In genomic region chr22:24474649-24475048, GRCh38 we compare ENCODE assay signal across 24 cellular contexts. TPM values are rescaled to one million over a fixed set of nuclear protein-coding genes. Genes with fewer than 3 reads are reported as not detected.
DNase-seq lines count a peak whose midpoint lies in the region; ATAC-seq and TF ChIP-seq lines count a peak whose summit lies in the region.
"Had no signal": no experiment of that assay in that cellular context is flagged by ENCODE, and none has a peak within 500 bp of the region (broad histone marks: within the 10 kb centered on the region; RNA-seq: fewer than 3 reads in every experiment).

No MANE protein-coding gene starts in this region.

- H3K27ac ChIP-seq in dorsolateral prefrontal cortex: peak overlapping the region in 3 of 59 donors; percentile 15 to 24 (median 23)
- no peak overlapping the region for H3K27ac ChIP-seq in neural progenitor cell
- H3K27ac ChIP-seq: colonic mucosa had no signal

- no peaks in the 10 kb centered on the region for H3K36me3 Mint-ChIP-seq in neural progenitor cell
- H3K36me3 Mint-ChIP-seq: CD4-positive, CD25-positive, alpha-beta regulatory T cell had no signal

- in situ Hi-C loops in astrocyte of the cerebellum (cut with HindIII; ENCODE audit: low sequenced_read_pairs): no loop called here

- peaks cover 5% of the 10 kb centered on the region for H3K27me3 Mint-ChIP-seq in neural progenitor cell (ENCODE audit: insufficient read depth, low read depth)

- H3K4me3 ChIP-seq in AG10803 (ENCODE audit: low read length) (no peak overlapping the region), astrocyte of the cerebellum (ENCODE audit: low read depth, low read length) (no peak overlapping the region), dorsolateral prefrontal cortex (no peak overlapping the region), neural progenitor cell (no peak overlapping the region)
- H3K4me3 ChIP-seq: colonic mucosa, HAP-1, heart left ventricle, left lung had no signal

- H3K9me3 ChIP-seq in neural progenitor cell (ENCODE audit: low read depth): no peaks in the 10 kb centered on the region
- H3K9me3 ChIP-seq: colonic mucosa, HAP-1, left lung had no signal

- H2AFZ ChIP-seq in neural progenitor cell (replicated peaks): no peak overlapping the region

- H3K9me3 Mint-ChIP-seq in neural progenitor cell: peaks cover 3% of the 10 kb centered on the region

- ATAC-seq in HG03460 (IDR thresholded peaks at IDR 0.05; ENCODE audit: unreplicated experiment): no peak

- no peaks in the 10 kb centered on the region for H4K20me1 ChIP-seq in neural progenitor cell (ENCODE audit: low read depth)

- H3K27me3 ChIP-seq in dorsolateral prefrontal cortex (peaks cover 0 to 8% (median 0%) of the 10 kb centered on the region in 45 donors), neural progenitor cell (no peaks in the 10 kb centered on the region)
- H3K27me3 ChIP-seq: colonic mucosa, heart left ventricle, left lung had no signal

- H3F3A ChIP-seq in neural progenitor cell (ENCODE audit: low read depth): no peaks in the 10 kb centered on the region

- H3K4me2 ChIP-seq in neural progenitor cell: no peak overlapping the region

- DNase-seq in AG10803 (ENCODE audit: low read depth) (peak; percentile 8), HS-27A (ENCODE audit: low read depth) (peak; percentile 38), astrocyte of the cerebellum (ENCODE audit: low read depth) (peak; percentile 32), iris pigment epithelial cell (ENCODE audit: low read depth) (peak; percentile 32), dorsolateral prefrontal cortex (no peak), DMS 273 treated with DMSO at 0.1 percent for 48 hours (lab: John Stamatoyannopoulos, UW) (no peak), neural progenitor cell (ENCODE audit: low spot score) (no peak)
- DNase-seq: activated CD4-positive, CD25-positive, alpha-beta regulatory T cell treated with anti-CD3 and anti-CD28 coated beads, Interleukin-2, amount 50 U/mL, for 72 hours; activated T-cell treated with anti-CD3 and anti-CD28 coated beads, Interleukin-2, amount 50 U/mL, for 1 hour; CD4-positive, CD25-positive, alpha-beta regulatory T cell; colonic mucosa; GDM1; heart left ventricle; Karpas-422; left lung; midbrain; NCI-H187 treated with DMSO at 0.1 percent for 48 hours; NCI-H774; Right ventricle myocardium superior; T-helper 1 cell had no signal

- no peaks in the 10 kb centered on the region for H3K4me1 Mint-ChIP-seq in neural progenitor cell

- H3K27ac Mint-ChIP-seq in neural progenitor cell: no peak overlapping the region
- H3K27ac Mint-ChIP-seq: CD4-positive, CD25-positive, alpha-beta regulatory T cell had no signal

- no peak overlapping the region for H3K4me3 Mint-ChIP-seq in neural progenitor cell
- H3K4me3 Mint-ChIP-seq: CD4-positive, CD25-positive, alpha-beta regulatory T cell; nephron had no signal

- H3K4me1 ChIP-seq in neural progenitor cell: no peaks in the 10 kb centered on the region
- H3K4me1 ChIP-seq: colonic mucosa, HAP-1 had no signal

- no peaks in the 10 kb centered on the region for H3K79me2 ChIP-seq in neural progenitor cell (ENCODE audit: low read depth)

- no peaks in the 10 kb centered on the region for H3K36me3 ChIP-seq in neural progenitor cell
- H3K36me3 ChIP-seq: colonic mucosa, HAP-1, heart left ventricle, left lung had no signal

- TF ChIP-seq CTCF in AG10803 (conservative IDR thresholded peaks at IDR 0.05; ENCODE audit: low read length) (no peak), astrocyte of the cerebellum (IDR thresholded peaks at IDR 0.05; ENCODE audit: low read depth, low read length, missing control alignments) (no peak), dorsolateral prefrontal cortex (IDR thresholded peaks at IDR 0.05 in 54 of 56, conservative IDR thresholded peaks at IDR 0.05 in 2 of 56; ENCODE audit: low read depth in 1 of 56, partially characterized antibody in 56 of 56) (no peak), neural progenitor cell (IDR thresholded peaks at IDR 0.05) (no peak)

- intact Hi-C loops in dorsolateral prefrontal cortex (cut with DNase I): no loop called here

- no peak overlapping the region for H3K9ac ChIP-seq in neural progenitor cell

RNA-seq across cellular contexts. Expression of gene UPB1, which starts 20.5 kb away (rescaled TPM):
- total RNA-seq in dorsolateral prefrontal cortex (1 to 10 TPM in 41 of 120 experiments, under 1 TPM in 76, not detected in 3; 0.13 to 4.9 (median 0.77) TPM), neural progenitor cell (ENCODE audit: low replicate concordance) (0.12 and 0.17 TPM in 2 replicates)
- total RNA-seq: HT-29 had no signal

RNA-seq across cellular contexts. Expression of gene ADORA2A, which starts 47.2 kb away (rescaled TPM):
- total RNA-seq in dorsolateral prefrontal cortex: 10 to 100 TPM in 68 of 120 experiments, 1 to 10 TPM in 52; 3.3 to 35.0 (median 10.9) TPM
- 0.51 and 5.8 TPM in 2 replicates for total RNA-seq in neural progenitor cell (ENCODE audit: low replicate concordance)

Comparison
In these comparisons a context has a peak if more than half of its experiments do, and no peak if none do; other contexts are left out.
1. DNase-seq: peak in AG10803 (single experiment), HS-27A (single experiment), astrocyte of the cerebellum (single experiment) and iris pigment epithelial cell (single experiment); none in dorsolateral prefrontal cortex (0 of 10), DMS 273 treated with DMSO at 0.1 percent for 48 hours (single experiment) and neural progenitor cell (single experiment).